Comparison of ENCODE assay signal across 14 cellular contexts in the genomic region with DNA sequence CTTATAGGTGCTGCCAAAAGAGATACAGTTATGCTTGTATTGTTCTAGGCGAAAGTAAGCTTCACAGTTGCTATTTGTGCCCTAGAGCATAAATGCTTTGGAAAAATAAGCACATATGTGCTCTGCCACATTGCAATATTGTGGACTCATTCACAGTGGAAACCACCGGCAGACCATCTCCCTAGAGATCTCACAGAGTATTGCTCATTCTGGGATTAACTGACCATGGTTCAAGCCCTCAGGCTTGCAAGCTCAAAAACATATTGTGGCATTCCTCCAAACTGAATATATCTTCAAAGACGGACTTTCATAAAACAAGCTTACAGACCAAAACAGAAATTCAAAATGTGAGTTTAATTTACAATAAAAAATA.
DNase-seq lines count a peak whose midpoint lies in the region; TF ChIP-seq lines count a peak whose summit lies in the region.
"Had no signal": no experiment of that assay in that cellular context is flagged by ENCODE, and none has a peak within 500 bp of the region (broad histone marks: within the 10 kb centered on the region; RNA-seq: fewer than 3 reads in every experiment).

No MANE protein-coding gene starts in this region.

- no peak overlapping the region for H3K4me3 Mint-ChIP-seq in activated CD4-positive, alpha-beta memory T cell treated with anti-CD3 and anti-CD28 coated beads, Interleukin-2, amount 10 ng/mL, durations not matched to agents 7 days and 5 days
- H3K4me3 Mint-ChIP-seq: activated T-cell treated with anti-CD3 and anti-CD28 coated beads, Interleukin-2, amount 50 U/mL, for 72 hours; B cell; IgD-negative memory B cell; T-cell had no signal

- POLR2A ChIA-PET in AG04449 (lab: Yijun Ruan, JAX) = interaction anchor here (0.8 kb wide), 1 partner anchor 318 kb away, joined by 3 read pairs; a partner anchor contains a TSS
- POLR2A ChIA-PET in activated CD4-positive, alpha-beta memory T cell treated with anti-CD3 and anti-CD28 coated beads, Interleukin-2, amount 10 ng/mL, durations not matched to agents 7 days and 5 days (lab: Charles Lee) = no interaction called here

- CTCF ChIA-PET in AG04449 (lab: Yijun Ruan, JAX) = interaction anchor here (0.7 to 1.6 kb wide), 4 partner anchors 8 to 28 kb away, joined by 3 to 5 read pairs (median 3); no protein-coding TSS in a partner anchor
- CTCF ChIA-PET in activated CD4-positive, alpha-beta memory T cell treated with anti-CD3 and anti-CD28 coated beads, Interleukin-2, amount 10 ng/mL, durations not matched to agents 7 days and 5 days (lab: Charles Lee) = no interaction called here

- TF ChIP-seq CTCF in AG04449 (IDR thresholded peaks at IDR 0.05; ENCODE audit: insufficient read depth, low read length, missing control alignments) = no peak
- TF ChIP-seq CTCF in GM12865 (IDR thresholded peaks at IDR 0.05; ENCODE audit: insufficient read depth, low read depth, low read length, missing control alignments) = no peak

- H3K4me1 Mint-ChIP-seq in activated CD4-positive, alpha-beta memory T cell treated with anti-CD3 and anti-CD28 coated beads, Interleukin-2, amount 10 ng/mL, durations not matched to agents 7 days and 5 days = no peaks in the 10 kb centered on the region
- H3K4me1 Mint-ChIP-seq: B cell, IgD-negative memory B cell, T-cell had no signal

- peaks cover 39% of the 10 kb centered on the region for H3K27me3 Mint-ChIP-seq in activated CD4-positive, alpha-beta memory T cell treated with anti-CD3 and anti-CD28 coated beads, Interleukin-2, amount 10 ng/mL, durations not matched to agents 7 days and 5 days

- peak; percentile 83 for DNase-seq in AG04449 (ENCODE audit: low read depth, low spot score)
- peak; percentile 21 for DNase-seq in GM12865 (ENCODE audit: low read depth)
- peak; percentile 97 for DNase-seq in RPMI7951 (ENCODE audit: low read depth)
- peak; percentile 94 for DNase-seq in fibroblast of the conjunctiva (ENCODE audit: low read depth)
- no peak for DNase-seq in NCI-H187 (lab: John Stamatoyannopoulos, UW)
- no peak for DNase-seq in posterior cingulate gyrus
- DNase-seq in ecto neural progenitor cell (ENCODE audit: low spot score) = no peak
- no peak for DNase-seq in activated CD4-positive, alpha-beta memory T cell treated with anti-CD3 and anti-CD28 coated beads, Interleukin-2, amount 10 ng/mL, durations not matched to agents 7 days and 5 days
- DNase-seq: activated T-cell treated with anti-CD3 and anti-CD28 coated beads, Interleukin-2, amount 50 U/mL, for 72 hours; NCI-H2081 treated with DMSO at 0.1 percent for 48 hours; PC-3; T-cell had no signal

- H3K36me3 Mint-ChIP-seq in activated CD4-positive, alpha-beta memory T cell treated with anti-CD3 and anti-CD28 coated beads, Interleukin-2, amount 10 ng/mL, durations not matched to agents 7 days and 5 days (ENCODE audit: low read depth) = no peaks in the 10 kb centered on the region
- H3K36me3 Mint-ChIP-seq: T-cell had no signal

- no peak overlapping the region for H3K27ac Mint-ChIP-seq in activated CD4-positive, alpha-beta memory T cell treated with anti-CD3 and anti-CD28 coated beads, Interleukin-2, amount 10 ng/mL, durations not matched to agents 7 days and 5 days
- H3K27ac Mint-ChIP-seq: activated T-cell treated with anti-CD3 and anti-CD28 coated beads, Interleukin-2, amount 50 U/mL, for 72 hours; B cell; IgD-negative memory B cell; T-cell had no signal

- H3K9me3 Mint-ChIP-seq in activated CD4-positive, alpha-beta memory T cell treated with anti-CD3 and anti-CD28 coated beads, Interleukin-2, amount 10 ng/mL, durations not matched to agents 7 days and 5 days = no peaks in the 10 kb centered on the region
- H3K9me3 Mint-ChIP-seq: activated T-cell treated with anti-CD3 and anti-CD28 coated beads, Interleukin-2, amount 50 U/mL, for 72 hours; IgD-negative memory B cell; T-cell had no signal

- H3K4me3 ChIP-seq in AG04449 (ENCODE audit: low read depth, low read length) (no peak overlapping the region), GM12865 (ENCODE audit: low read depth, low read length) (no peak overlapping the region)

- intact Hi-C loops in posterior cingulate gyrus (cut with DNase I) = no loop called here

Comparison
In these comparisons a context has a peak if more than half of its experiments do, and no peak if none do; other contexts are left out.
1. DNase-seq: peak in AG04449 (single experiment), GM12865 (single experiment), RPMI7951 (single experiment) and fibroblast of the conjunctiva (single experiment); none in NCI-H187 (0 of 2), posterior cingulate gyrus (0 of 10), ecto neural progenitor cell (single experiment) and activated CD4-positive, alpha-beta memory T cell treated with anti-CD3 and anti-CD28 coated beads, Interleukin-2, amount 10 ng/mL, durations not matched to agents 7 days and 5 days (single experiment).